In genomic region chr16:340370-341091, GRCh38 we compare ENCODE assay signal across 1 cellular context.
TF ChIP-seq lines count a peak whose summit lies in the region.

No MANE protein-coding gene starts in this region.

TF ChIP-seq in K562, 482 proteins besides CTCF, POLR2A, EP300 and RAD21:
- TF ChIP-seq SNIP1 (IDR thresholded peaks at IDR 0.05; ENCODE audit: low read depth) (no peak), ZBTB1 (CRISPR knock-in tag; IDR thresholded peaks at IDR 0.05; ENCODE audit: borderline replicate concordance, low read depth) (no peak), HCFC1 (IDR thresholded peaks at IDR 0.05; ENCODE audit: low read depth, low read length) (no peak), ZBTB33 (CRISPR knock-in tag; IDR thresholded peaks at IDR 0.05) (peak; percentile 72; the same call in 1 of the 2 replicates), ZNF143 (CRISPR knock-in tag; IDR thresholded peaks at IDR 0.05) (no peak), CHD7 (IDR thresholded peaks at IDR 0.05; ENCODE audit: low read depth, low read length) (no peak), KAT7 (CRISPR knock-in tag; IDR thresholded peaks at IDR 0.05; ENCODE audit: borderline replicate concordance) (0 out of 2 replicates have a peak, but pooled peaks have one; percentile 36), ZSCAN32 (CRISPR knock-in tag; IDR thresholded peaks at IDR 0.05) (no peak)
